Comparison of ENCODE assay signal across 8 cellular contexts in the genomic region with DNA sequence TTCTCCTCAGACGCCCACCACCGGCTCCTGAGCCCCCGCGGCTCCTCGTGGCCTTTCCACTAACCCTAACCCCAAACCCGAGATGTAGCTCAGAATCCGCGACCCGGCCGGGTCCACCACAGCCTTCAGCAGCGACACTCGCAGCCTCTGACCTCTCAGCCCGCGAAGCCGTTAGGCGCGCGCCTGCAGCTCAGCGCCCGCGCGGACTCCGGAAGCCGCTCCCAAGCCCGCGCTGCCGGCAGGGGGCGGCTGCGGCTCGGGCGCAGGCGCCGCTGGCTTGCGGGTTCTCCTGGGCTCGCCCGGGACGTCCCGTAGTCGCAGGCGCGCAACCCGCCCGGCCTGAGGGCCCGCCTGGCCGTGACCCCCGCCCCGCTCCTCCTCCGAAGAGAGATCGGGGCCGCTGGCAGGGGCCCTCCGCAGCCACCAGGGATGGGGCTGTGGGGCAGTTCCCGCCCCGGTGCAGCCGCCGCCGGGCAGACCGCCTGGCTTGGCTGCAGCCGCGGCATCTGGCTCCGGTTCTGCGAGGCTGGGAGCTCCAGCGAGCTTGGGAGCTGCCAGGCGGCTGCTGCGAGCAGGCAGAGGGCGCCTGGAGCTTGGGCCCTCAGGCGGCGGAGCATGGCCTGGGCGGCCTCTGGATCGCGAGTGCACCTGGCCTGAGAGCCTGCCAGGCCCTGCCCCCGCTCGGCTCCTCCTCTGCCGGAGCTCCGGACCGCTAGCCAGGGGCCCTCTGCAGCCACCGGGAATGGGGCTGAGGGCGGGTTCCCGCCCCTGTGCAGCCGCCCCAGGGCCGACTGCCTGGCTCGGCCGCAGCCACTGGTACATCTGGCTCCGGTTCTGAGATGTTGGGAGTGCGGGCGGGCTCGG.
A peak's percentile ranks its signal among the peaks of the same experiment; 100 is the strongest.
DNase-seq lines count a peak whose midpoint lies in the region; ATAC-seq lines count a peak whose summit lies in the region.

No MANE protein-coding gene starts in this region.

- peak overlapping the region; percentile 74 to 88 (median 82) for H3K4me3 Mint-ChIP-seq in naive thymus-derived CD8-positive, alpha-beta T cell

- DNase-seq in NCI-H82 (lab: John Stamatoyannopoulos, UW) (peak; percentile 77), NCI-H82 treated with DMSO at 0.1 percent for 48 hours (lab: John Stamatoyannopoulos, UW; ENCODE audit: unreplicated experiment) (no peak), NOMO-1 treated with dmso at 0.1 percent for 144 hours (lab: John Stamatoyannopoulos, UW; ENCODE audit: unreplicated experiment) (peak; percentile 71), fibroblast of gingiva (ENCODE audit: low read depth) (peak; percentile 64)
- DNase-seq in activated T-cell treated with anti-CD3 and anti-CD28 coated beads, Interleukin-2, amount 50 U/mL, for 1 hour, result peak; percentile 87
- DNase-seq in naive thymus-derived CD8-positive, alpha-beta T cell, result peak; percentile 63 to 89 (median 82)
- DNase-seq in stimulated activated CD8-positive, alpha-beta memory T cell treated with anti-CD3 and anti-CD28 coated beads, Interleukin-7, amount 100 ng/mL, for 48 hours (ENCODE audit: extremely low read depth in 1 of 2, low read depth in 1 of 2), result peak; percentile 49 to 67

- peak overlapping the region in 4 of 10 donors; percentile 27 to 65 (median 40) for H3K27ac Mint-ChIP-seq in naive thymus-derived CD8-positive, alpha-beta T cell

- peaks cover 0 to 19% (median 6%) of the 10 kb centered on the region in 9 donors for H3K9me3 Mint-ChIP-seq in naive thymus-derived CD8-positive, alpha-beta T cell

- POLR2A ChIA-PET in naive thymus-derived CD8-positive, alpha-beta T cell (lab: Charles Lee), result interaction anchor here (0.5 to 1.8 kb wide), 4 partner anchors 13 to 130 kb away, joined by 3 to 5 read pairs (median 4); no protein-coding TSS in a partner anchor

- H3K27me3 Mint-ChIP-seq in naive thymus-derived CD8-positive, alpha-beta T cell, result peaks cover 13 to 42% (median 32%) of the 10 kb centered on the region in 5 donors

- peaks cover 0 to 8% (median 2%) of the 10 kb centered on the region in 4 donors for H3K4me1 Mint-ChIP-seq in naive thymus-derived CD8-positive, alpha-beta T cell

- ATAC-seq in HG03280 (IDR thresholded peaks at IDR 0.05; ENCODE audit: unreplicated experiment), result peak; percentile 75
- ATAC-seq in naive thymus-derived CD8-positive, alpha-beta T cell, result peak; percentile 87 to 90

- peaks cover 0 to 4% (median 0%) of the 10 kb centered on the region in 3 donors for H3K36me3 Mint-ChIP-seq in naive thymus-derived CD8-positive, alpha-beta T cell
